In the genomic region with DNA sequence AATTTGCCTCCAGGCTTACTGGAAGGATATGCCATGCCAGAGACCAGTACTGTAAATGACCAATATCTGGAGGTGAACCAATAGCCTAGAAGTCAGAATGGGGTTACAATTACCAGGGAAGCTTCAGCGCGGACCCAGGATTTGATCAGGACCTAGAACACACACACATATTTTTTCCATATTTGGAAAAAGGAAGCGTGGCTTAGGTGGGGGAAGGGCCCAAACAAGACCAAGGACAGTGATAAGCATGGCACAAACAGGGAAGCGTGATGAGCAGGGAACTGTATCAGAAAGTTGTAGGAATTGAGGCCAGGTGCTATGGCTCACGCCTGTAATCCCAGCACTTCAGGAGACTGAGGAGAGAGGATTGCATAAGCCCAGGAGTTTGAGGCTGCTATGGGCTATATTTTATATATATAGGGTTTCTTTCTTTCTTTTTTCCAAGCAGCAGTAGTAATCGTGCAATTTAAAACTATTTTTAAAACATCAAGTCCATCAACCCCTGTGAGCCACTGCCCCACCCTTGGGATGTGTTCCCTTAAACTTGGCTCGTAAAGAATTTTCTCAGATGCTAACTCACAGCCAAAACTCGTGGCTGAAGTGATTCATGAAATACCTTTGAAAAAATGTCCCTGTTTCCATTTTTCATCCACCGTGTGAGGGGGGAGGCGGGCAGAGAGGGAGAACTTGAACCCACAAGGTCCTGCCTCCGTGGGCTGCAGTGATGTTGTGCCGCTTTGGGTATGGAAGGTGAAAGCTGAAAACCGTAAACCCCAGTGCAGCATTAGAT, we compare ENCODE assay signal across 15 cellular contexts. TPM values are rescaled to one million over a fixed set of nuclear protein-coding genes. Genes with fewer than 3 reads are reported as not detected.
A peak's percentile ranks its signal among the peaks of the same experiment; 100 is the strongest.
DNase-seq lines count a peak whose midpoint lies in the region; ATAC-seq and TF ChIP-seq lines count a peak whose summit lies in the region.
"Had no signal": no experiment of that assay in that cellular context is flagged by ENCODE, and none has a peak within 500 bp of the region (broad histone marks: within the 10 kb centered on the region; RNA-seq: fewer than 3 reads in every experiment).

No MANE protein-coding gene starts in this region.

- peaks cover 74% of the 10 kb centered on the region for H3K79me2 ChIP-seq in DOHH2 (ENCODE audit: control insufficient read depth, low read length)
- no peaks in the 10 kb centered on the region for H3K79me2 ChIP-seq in PC-3 (ENCODE audit: low read length)

- H3K27ac Mint-ChIP-seq in osteocyte (ENCODE audit: unreplicated experiment) (peak overlapping the region; percentile 35), endothelial cell (ENCODE audit: unreplicated experiment) (no peak overlapping the region)
- H3K27ac Mint-ChIP-seq: activated CD4-positive, alpha-beta memory T cell treated with anti-CD3 and anti-CD28 coated beads for 36 hours; stimulated activated naive CD8-positive, alpha-beta T cell treated with anti-CD3 and anti-CD28 coated beads, Interleukin-15, amount 100 ng/mL, for 72 hours; T-helper 17 cell had no signal

- ATAC-seq in PC-3 (peak; percentile 81), GM21390 (IDR thresholded peaks at IDR 0.05; ENCODE audit: unreplicated experiment) (no peak)
- ATAC-seq: pancreas; stimulated activated naive CD8-positive, alpha-beta T cell treated with anti-CD3 and anti-CD28 coated beads, Interleukin-15, amount 100 ng/mL, for 72 hours; T-helper 17 cell had no signal

- no peaks in the 10 kb centered on the region for H3K36me3 Mint-ChIP-seq in osteocyte (ENCODE audit: unreplicated experiment)
- H3K36me3 Mint-ChIP-seq in endothelial cell (ENCODE audit: low read depth, unreplicated experiment), result no peaks in the 10 kb centered on the region
- H3K36me3 Mint-ChIP-seq: activated CD4-positive, alpha-beta memory T cell treated with anti-CD3 and anti-CD28 coated beads for 36 hours had no signal

- H3K4me3 Mint-ChIP-seq in osteocyte (ENCODE audit: unreplicated experiment) (no peak overlapping the region), endothelial cell (ENCODE audit: unreplicated experiment) (no peak overlapping the region)
- H3K4me3 Mint-ChIP-seq: activated CD4-positive, alpha-beta memory T cell treated with anti-CD3 and anti-CD28 coated beads for 36 hours; stimulated activated naive CD8-positive, alpha-beta T cell treated with anti-CD3 and anti-CD28 coated beads, Interleukin-15, amount 100 ng/mL, for 72 hours; T-helper 17 cell had no signal

- H3K9me3 ChIP-seq in DOHH2 (ENCODE audit: control insufficient read depth, insufficient read depth, low read length) (no peaks in the 10 kb centered on the region), PC-3 (ENCODE audit: low read length) (no peaks in the 10 kb centered on the region)
- H3K9me3 ChIP-seq: pancreas had no signal

- CTCF ChIA-PET in PC-3 (lab: Charles Lee), result no interaction called here

- no peak overlapping the region for H3K9ac ChIP-seq in PC-3 (ENCODE audit: low read length)

- peaks cover 14% of the 10 kb centered on the region for H3K4me1 Mint-ChIP-seq in osteocyte (ENCODE audit: unreplicated experiment)
- H3K4me1 Mint-ChIP-seq in endothelial cell (ENCODE audit: unreplicated experiment), result no peaks in the 10 kb centered on the region

- H3K4me3 ChIP-seq in DOHH2 (ENCODE audit: low read length) (no peak overlapping the region), PC-3 (ENCODE audit: low read length) (peak overlapping the region; percentile 34; the same call in 1 of the 2 replicates)
- H3K4me3 ChIP-seq: coronary artery, pancreas had no signal

- POLR2A ChIA-PET in PC-3 (lab: Charles Lee; ENCODE audit: unreplicated experiment), result interaction anchor here (0.5 kb wide), 1 partner anchor 1708 kb away, joined by 7 read pairs; no protein-coding TSS in a partner anchor

- H3K36me3 ChIP-seq in DOHH2 (ENCODE audit: control insufficient read depth, low read length) (peaks cover 73% of the 10 kb centered on the region), PC-3 (ENCODE audit: low read depth, low read length) (no peaks in the 10 kb centered on the region)
- H3K36me3 ChIP-seq: pancreas had no signal

- intact Hi-C loops in PC-3 (cut with micrococcal nuclease), result loop anchor here (5.0 kb wide), 2 partner anchors 53 to 127 kb away; a partner anchor contains a TSS

- BruUV-seq in PC-3 (replicated peaks; lab: Mats Ljungman, UMichigan), result no TSS peak

- peaks cover 77% of the 10 kb centered on the region for H3K4me1 ChIP-seq in DOHH2 (ENCODE audit: control insufficient read depth, low read length)
- H3K4me1 ChIP-seq in PC-3 (ENCODE audit: insufficient read depth, low read length), result peaks cover 25% of the 10 kb centered on the region
- H3K4me1 ChIP-seq: pancreas had no signal

- H3F3A ChIP-seq in DOHH2 (ENCODE audit: control insufficient read depth, insufficient read depth), result peaks cover 38% of the 10 kb centered on the region
- H3F3A ChIP-seq in PC-3 (ENCODE audit: low read length, unreplicated experiment), result no peaks in the 10 kb centered on the region

- peak overlapping the region; percentile 58 for H2AFZ ChIP-seq in PC-3 (ENCODE audit: low read length)

- DNase-seq in PC-3, result peak; percentile 92
- peak; percentile 85 for DNase-seq in dedifferentiated amniotic fluid mesenchymal stem cell (ENCODE audit: extremely low spot score)
- no peak for DNase-seq in osteocyte (ENCODE audit: extremely low spot score, unreplicated experiment)
- DNase-seq in COLO829 (ENCODE audit: low spot score), result no peak
- DNase-seq in endothelial cell (ENCODE audit: low spot score), result no peak
- no peak for DNase-seq in NCI-H2107 treated with DMSO at 0.1 percent for 48 hours (lab: John Stamatoyannopoulos, UW; ENCODE audit: unreplicated experiment)
- DNase-seq: activated CD4-positive, alpha-beta memory T cell treated with anti-CD3 and anti-CD28 coated beads for 36 hours; KG1; pancreas; stimulated activated CD4-positive, alpha-beta T cell treated with anti-CD3 and anti-CD28 coated beads, Interleukin-2, amount 100 ng/mL, for 48 hours; stimulated activated naive CD8-positive, alpha-beta T cell treated with anti-CD3 and anti-CD28 coated beads, Interleukin-15, amount 100 ng/mL, for 72 hours; T-helper 17 cell had no signal

- no peaks in the 10 kb centered on the region for H3K9me2 ChIP-seq in DOHH2 (replicated peaks; ENCODE audit: control insufficient read depth, low read length)
- H3K9me2 ChIP-seq in PC-3 (replicated peaks; ENCODE audit: low read length), result no peaks in the 10 kb centered on the region

- H3K27me3 ChIP-seq in DOHH2 (ENCODE audit: control insufficient read depth, low read length), result no peaks in the 10 kb centered on the region
- no peaks in the 10 kb centered on the region for H3K27me3 ChIP-seq in PC-3 (ENCODE audit: low read length)
- H3K27me3 ChIP-seq: pancreas had no signal

- H3K4me2 ChIP-seq in DOHH2 (ENCODE audit: low read length) (peak overlapping the region; percentile 87), PC-3 (ENCODE audit: low read length) (peak overlapping the region; percentile 49)

- H4K20me1 ChIP-seq in DOHH2 (ENCODE audit: control insufficient read depth, insufficient read depth, low read depth, low read length), result no peaks in the 10 kb centered on the region
- no peaks in the 10 kb centered on the region for H4K20me1 ChIP-seq in PC-3 (ENCODE audit: low read length)

- H3K9me3 Mint-ChIP-seq in osteocyte (ENCODE audit: unreplicated experiment) (no peaks in the 10 kb centered on the region), endothelial cell (ENCODE audit: unreplicated experiment) (no peaks in the 10 kb centered on the region)
- H3K9me3 Mint-ChIP-seq: activated CD4-positive, alpha-beta memory T cell treated with anti-CD3 and anti-CD28 coated beads for 36 hours; stimulated activated naive CD8-positive, alpha-beta T cell treated with anti-CD3 and anti-CD28 coated beads, Interleukin-15, amount 100 ng/mL, for 72 hours had no signal

- TF ChIP-seq CTCF in DOHH2 (IDR thresholded peaks at IDR 0.05; ENCODE audit: low read depth, low read length, poor library complexity, severe bottlenecking), result no peak
- no peak for TF ChIP-seq CTCF in PC-3 (conservative IDR thresholded peaks at IDR 0.05; ENCODE audit: low read depth, low read length)
- no peak for TF ChIP-seq CTCF in osteocyte (IDR thresholded peaks at IDR 0.05)
- TF ChIP-seq CTCF in endothelial cell (IDR thresholded peaks at IDR 0.05; ENCODE audit: unreplicated experiment), result no peak

- peaks cover 10% of the 10 kb centered on the region for H3K27me3 Mint-ChIP-seq in osteocyte (ENCODE audit: unreplicated experiment)
- peaks cover 4% of the 10 kb centered on the region for H3K27me3 Mint-ChIP-seq in endothelial cell (ENCODE audit: unreplicated experiment)

- H3K27ac ChIP-seq in DOHH2 (ENCODE audit: low read depth, low read length) (peak overlapping the region; percentile 98), PC-3 (ENCODE audit: low read length) (peak overlapping the region; percentile 45)
- H3K27ac ChIP-seq: coronary artery, pancreas had no signal

RNA-seq across cellular contexts. Expression of a gene that starts 16.7 kb away (rescaled TPM):
- total RNA-seq in PC-3 (2014; rRNA removed) (0.33 and 0.58 TPM in 2 replicates), osteocyte (0.10 TPM in 1 of 2 replicates, not detected in the other), endothelial cell (ENCODE audit: unreplicated experiment) (0.10 TPM)
- total RNA-seq: activated CD4-positive, alpha-beta memory T cell treated with anti-CD3 and anti-CD28 coated beads for 36 hours had no signal

RNA-seq across cellular contexts. Expression of a gene that starts 46.2 kb away (rescaled TPM):
- total RNA-seq in PC-3 (2014; rRNA removed) (12.1 and 20.7 TPM in 2 replicates), osteocyte (32.1 and 33.6 TPM in 2 replicates), endothelial cell (ENCODE audit: unreplicated experiment) (17.8 TPM)

Comparison
In these comparisons a context has a peak if more than half of its experiments do, and no peak if none do; other contexts are left out.
1. DNase-seq: peak in PC-3 (single experiment) and dedifferentiated amniotic fluid mesenchymal stem cell (single experiment); none in osteocyte (single experiment), COLO829 (single experiment), endothelial cell (single experiment) and NCI-H2107 treated with DMSO at 0.1 percent for 48 hours (single experiment).